19 cellular contexts compared by ENCODE assay signal in the genomic region with DNA sequence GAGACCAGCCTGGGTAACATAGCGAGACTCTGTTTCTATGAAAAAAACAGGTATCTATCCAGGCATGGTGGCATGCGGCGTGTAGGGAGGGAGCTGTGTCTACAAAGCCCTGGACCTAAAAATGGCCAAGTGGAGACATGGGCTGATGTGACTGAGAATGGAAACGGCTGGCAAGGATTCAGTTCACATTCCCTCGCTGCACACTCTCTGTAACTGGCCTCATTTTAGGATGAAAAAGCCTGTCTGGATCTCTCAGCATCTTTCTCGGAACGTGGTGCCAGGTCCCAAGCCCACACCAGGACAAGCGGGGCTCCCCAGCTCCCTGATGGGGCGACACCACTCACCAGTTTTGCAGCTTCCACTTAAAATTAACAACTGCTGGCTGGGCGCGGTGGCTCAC. TPM values are rescaled to one million over a fixed set of nuclear protein-coding genes. Genes with fewer than 3 reads are reported as not detected.
DNase-seq lines count a peak whose midpoint lies in the region; ATAC-seq and TF ChIP-seq lines count a peak whose summit lies in the region.
"Had no signal": no experiment of that assay in that cellular context is flagged by ENCODE, and none has a peak within 500 bp of the region (broad histone marks: within the 10 kb centered on the region; RNA-seq: fewer than 3 reads in every experiment).

No MANE protein-coding gene starts in this region.

- H3K27ac ChIP-seq in CD4-positive, CD25-positive, alpha-beta regulatory T cell (ENCODE audit: insufficient read depth, low read length, poor library complexity, severe bottlenecking), result no peak overlapping the region
- H3K27ac ChIP-seq in Panc1 (ENCODE audit: low read length) (peak overlapping the region; percentile 40), mesenchymal stem cell (ENCODE audit: low read length, poor library complexity, severe bottlenecking) (no peak overlapping the region)

- BruUV-seq in Panc1 (replicated peaks; lab: Mats Ljungman, UMichigan), result no TSS peak

- peak overlapping the region in 3 of 4 donors; percentile 16 to 41 (median 29) for H3K4me3 Mint-ChIP-seq in CD4-positive, CD25-positive, alpha-beta regulatory T cell
- no peak overlapping the region for H3K4me3 Mint-ChIP-seq in osteocyte (ENCODE audit: unreplicated experiment)
- H3K4me3 Mint-ChIP-seq in effector memory CD8-positive, alpha-beta T cell, result peak overlapping the region in 1 of 2 donors; percentile 27
- H3K4me3 Mint-ChIP-seq: GM23338 had no signal

- no peak overlapping the region for H3K4ac ChIP-seq in mesenchymal stem cell (ENCODE audit: low read depth in 1 of 2, low read length in 2 of 2)

- intact Hi-C loops in Panc1 (cut with micrococcal nuclease; ENCODE audit: unreplicated experiment), result no loop called here

- no peak overlapping the region for H3K27ac Mint-ChIP-seq in CD4-positive, CD25-positive, alpha-beta regulatory T cell
- H3K27ac Mint-ChIP-seq in osteocyte (ENCODE audit: unreplicated experiment), result peak overlapping the region; percentile 34
- no peak overlapping the region for H3K27ac Mint-ChIP-seq in effector memory CD8-positive, alpha-beta T cell
- H3K27ac Mint-ChIP-seq: GM23338 had no signal

- no peak overlapping the region for H2BK15ac ChIP-seq in mesenchymal stem cell (ENCODE audit: low read depth, poor library complexity, severe bottlenecking)

- no peak overlapping the region for H3K4me3 ChIP-seq in CD4-positive, CD25-positive, alpha-beta regulatory T cell (ENCODE audit: low read depth, low read length)
- no peak overlapping the region for H3K4me3 ChIP-seq in Panc1 (ENCODE audit: low read depth in 2 of 2, low read length in 2 of 2)
- H3K4me3 ChIP-seq in mesenchymal stem cell (ENCODE audit: insufficient read depth in 1 of 2, low read depth in 1 of 2, low read length in 2 of 2), result no peak overlapping the region
- H3K4me3 ChIP-seq: GM23338 had no signal

- peaks cover 0 to 20% (median 5%) of the 10 kb centered on the region in 4 donors for H3K4me1 Mint-ChIP-seq in CD4-positive, CD25-positive, alpha-beta regulatory T cell
- H3K4me1 Mint-ChIP-seq in osteocyte (ENCODE audit: unreplicated experiment), result peaks cover 37% of the 10 kb centered on the region
- peaks cover 9 to 15% of the 10 kb centered on the region in 2 donors for H3K4me1 Mint-ChIP-seq in effector memory CD8-positive, alpha-beta T cell (ENCODE audit: low read depth in 2 of 2)
- H3K4me1 Mint-ChIP-seq: GM23338 had no signal

- H2AK5ac ChIP-seq in mesenchymal stem cell (ENCODE audit: low read length, severe bottlenecking), result peak overlapping the region; percentile 7

- WGBS in mesenchymal stem cell, result 97% methylated on average over 11 of the region's 11 CpGs

- no peak overlapping the region for H2BK12ac ChIP-seq in mesenchymal stem cell (ENCODE audit: low read length in 2 of 2)

- TF ChIP-seq CTCF in Panc1 (IDR thresholded peaks at IDR 0.05) (no peak), osteocyte (IDR thresholded peaks at IDR 0.05) (no peak)

- no peak overlapping the region for H2BK120ac ChIP-seq in mesenchymal stem cell (ENCODE audit: low read depth, low read length)

- H3K18ac ChIP-seq in mesenchymal stem cell (ENCODE audit: low read depth in 1 of 2, low read length in 2 of 2), result no peak overlapping the region

- no peak overlapping the region for H4K8ac ChIP-seq in mesenchymal stem cell (ENCODE audit: low read length)

- H3K9me3 ChIP-seq in CD4-positive, CD25-positive, alpha-beta regulatory T cell (ENCODE audit: control insufficient read depth in 2 of 2, low read length in 2 of 2), result no peaks in the 10 kb centered on the region
- H3K9me3 ChIP-seq in Panc1 (ENCODE audit: control insufficient read depth, insufficient read depth, low read depth, low read length) (no peaks in the 10 kb centered on the region), mesenchymal stem cell (ENCODE audit: control insufficient read depth, low read length) (no peaks in the 10 kb centered on the region)
- H3K9me3 ChIP-seq: Caco-2, SK-N-SH had no signal

- no peak overlapping the region for H4K91ac ChIP-seq in mesenchymal stem cell (ENCODE audit: low read length)

- POLR2A ChIA-PET in Panc1 (lab: Charles Lee), result no interaction called here

- no peak overlapping the region for H2BK5ac ChIP-seq in mesenchymal stem cell (ENCODE audit: low read depth, low read length, poor library complexity, severe bottlenecking)

- no peaks in the 10 kb centered on the region for H3K36me3 ChIP-seq in CD4-positive, CD25-positive, alpha-beta regulatory T cell (ENCODE audit: control insufficient read depth, insufficient read depth, low read length)
- H3K36me3 ChIP-seq in Panc1 (ENCODE audit: control insufficient read depth, insufficient read depth, low read length) (no peaks in the 10 kb centered on the region), mesenchymal stem cell (ENCODE audit: control insufficient read depth in 1 of 2, insufficient read depth in 2 of 2, low read depth in 1 of 2, low read length in 2 of 2) (peaks cover 0 to 14% of the 10 kb centered on the region in 2 experiments)

- H3K36me3 Mint-ChIP-seq in CD4-positive, CD25-positive, alpha-beta regulatory T cell, result peaks cover 3% of the 10 kb centered on the region
- H3K36me3 Mint-ChIP-seq in osteocyte (ENCODE audit: unreplicated experiment), result no peaks in the 10 kb centered on the region
- no peaks in the 10 kb centered on the region for H3K36me3 Mint-ChIP-seq in effector memory CD8-positive, alpha-beta T cell (ENCODE audit: insufficient read depth)

- H3K4me1 ChIP-seq in CD4-positive, CD25-positive, alpha-beta regulatory T cell (ENCODE audit: control insufficient read depth, insufficient read depth, low read length, poor library complexity, severe bottlenecking), result peaks cover 30% of the 10 kb centered on the region
- peaks cover 40% of the 10 kb centered on the region for H3K4me1 ChIP-seq in Panc1 (ENCODE audit: control insufficient read depth, insufficient read depth, low read length)
- H3K4me1 ChIP-seq in mesenchymal stem cell (ENCODE audit: control insufficient read depth, insufficient read depth, low read depth, low read length), result peaks cover 49% of the 10 kb centered on the region
- H3K4me1 ChIP-seq: Caco-2 had no signal

- no peaks in the 10 kb centered on the region for H3K9me3 Mint-ChIP-seq in CD4-positive, CD25-positive, alpha-beta regulatory T cell
- no peaks in the 10 kb centered on the region for H3K9me3 Mint-ChIP-seq in osteocyte (ENCODE audit: unreplicated experiment)
- no peaks in the 10 kb centered on the region for H3K9me3 Mint-ChIP-seq in effector memory CD8-positive, alpha-beta T cell
- H3K9me3 Mint-ChIP-seq: GM23338 had no signal

- H3K27me3 Mint-ChIP-seq in CD4-positive, CD25-positive, alpha-beta regulatory T cell, result peaks cover 5% of the 10 kb centered on the region
- no peaks in the 10 kb centered on the region for H3K27me3 Mint-ChIP-seq in osteocyte (ENCODE audit: unreplicated experiment)
- H3K27me3 Mint-ChIP-seq in effector memory CD8-positive, alpha-beta T cell, result peaks cover 0 to 9% of the 10 kb centered on the region in 2 donors

- no peak overlapping the region for H2AFZ ChIP-seq in mesenchymal stem cell (ENCODE audit: low read depth, low read length)
- H2AFZ ChIP-seq: GM23338 had no signal

- CTCF ChIA-PET in Panc1 (lab: Charles Lee), result no interaction called here

- H3K27me3 ChIP-seq in CD4-positive, CD25-positive, alpha-beta regulatory T cell (ENCODE audit: control insufficient read depth, insufficient read depth, low read length), result no peaks in the 10 kb centered on the region
- H3K27me3 ChIP-seq in Panc1 (ENCODE audit: control insufficient read depth, insufficient read depth, low read length) (no peaks in the 10 kb centered on the region), mesenchymal stem cell (ENCODE audit: control insufficient read depth in 1 of 2, insufficient read depth in 1 of 2, low read length in 2 of 2) (no peaks in the 10 kb centered on the region)

- no peak overlapping the region for H3K9ac ChIP-seq in mesenchymal stem cell (ENCODE audit: low read length)
- H3K9ac ChIP-seq: SK-N-SH had no signal

- peaks cover 27% of the 10 kb centered on the region for H3K79me1 ChIP-seq in mesenchymal stem cell (replicated peaks; ENCODE audit: low read length, poor library complexity, severe bottlenecking)

- no peak overlapping the region for H3K23ac ChIP-seq in mesenchymal stem cell (ENCODE audit: low read length in 2 of 2)

- in situ Hi-C loops in Panc1 (cut with HindIII; ENCODE audit: low pct_unique_long_range_greater_than_20kb, low sequenced_read_pairs), result no loop called here

- H3K4me2 ChIP-seq in mesenchymal stem cell (ENCODE audit: low read length, poor library complexity, severe bottlenecking), result no peak overlapping the region
- H3K4me2 ChIP-seq: GM23338, SK-N-SH had no signal

- H3K14ac ChIP-seq in mesenchymal stem cell (ENCODE audit: low read length in 2 of 2), result no peak overlapping the region

- DNase-seq in CD4-positive, CD25-positive, alpha-beta regulatory T cell, result no peak
- no peak for DNase-seq in Panc1 (ENCODE audit: low read depth, low spot score)
- no peak for DNase-seq in mesenchymal stem cell
- no peak for DNase-seq in osteocyte (ENCODE audit: extremely low spot score, unreplicated experiment)
- DNase-seq in COLO668 (lab: John Stamatoyannopoulos, UW; ENCODE audit: unreplicated experiment), result no peak
- no peak for DNase-seq in effector memory CD8-positive, alpha-beta T cell
- DNase-seq in NCI-H1436 treated with DMSO at 0.1 percent for 48 hours (lab: John Stamatoyannopoulos, UW), result no peak
- DNase-seq: ACHN, Caco-2, NCI-H1105 treated with DMSO at 0.1 percent for 48 hours, NCI-H187, NCI-H2227 treated with DMSO at 0.1 percent for 48 hours, NCI-H510A treated with DMSO at 0.1 percent for 48 hours, NCI-H774, OCI-M1, SHP77 treated with DMSO at 0.1 percent for 48 hours, SK-N-SH had no signal

- ATAC-seq in CD4-positive, CD25-positive, alpha-beta regulatory T cell (ENCODE audit: low read depth in 2 of 2), result no peak
- ATAC-seq in Panc1, result no peak
- ATAC-seq in effector memory CD8-positive, alpha-beta T cell (replicated peaks), result no peak
- ATAC-seq: GM23338 had no signal

RNA-seq across cellular contexts. Expression of a gene that starts 13.4 kb away (rescaled TPM):
- total RNA-seq in CD4-positive, CD25-positive, alpha-beta regulatory T cell, result 27.3 TPM
- polyA plus RNA-seq in CD4-positive, CD25-positive, alpha-beta regulatory T cell, result 1 to 10 TPM; 4.7 to 7.2 (median 5.7) TPM
- total RNA-seq in Panc1 (2021; ENCODE audit: unreplicated experiment), result 9.2 TPM
- polyA plus RNA-seq in Panc1 (2012; ENCODE audit: insufficient read length), result 14.6 TPM
- polyA plus RNA-seq in mesenchymal stem cell (2013, experiment 1 of 2), result 7.1 TPM
- 7.2 TPM for polyA plus RNA-seq in mesenchymal stem cell (2013, experiment 2 of 2)
- total RNA-seq in osteocyte, result 20.0 and 21.5 TPM in 2 replicates

RNA-seq across cellular contexts. Expression of a gene that starts 13.7 kb away (rescaled TPM):
- total RNA-seq in CD4-positive, CD25-positive, alpha-beta regulatory T cell, result 3.8 TPM
- 1 to 10 TPM in 2 of 4 donors, under 1 TPM in 2; 0.83 to 3.3 (median 1.4) TPM for polyA plus RNA-seq in CD4-positive, CD25-positive, alpha-beta regulatory T cell
- total RNA-seq in Panc1 (2021; ENCODE audit: unreplicated experiment) (3.7 TPM), osteocyte (1.0 and 1.5 TPM in 2 replicates)
- polyA plus RNA-seq in Panc1 (2012; ENCODE audit: insufficient read length), result 5.5 TPM
- polyA plus RNA-seq in mesenchymal stem cell (2013, experiment 1 of 2), result 0.21 TPM
- polyA plus RNA-seq in mesenchymal stem cell (2013, experiment 2 of 2), result 0.14 TPM
- total RNA-seq: RPMI7951 had no signal

RNA-seq across cellular contexts. Expression of a gene that starts 31.6 kb away (rescaled TPM):
- not detected for total RNA-seq in CD4-positive, CD25-positive, alpha-beta regulatory T cell
- polyA plus RNA-seq in CD4-positive, CD25-positive, alpha-beta regulatory T cell, result not detected
- total RNA-seq in Panc1 (2021; ENCODE audit: unreplicated experiment) (3.9 TPM), osteocyte (0.16 and 0.24 TPM in 2 replicates)
- 4.2 TPM for polyA plus RNA-seq in Panc1 (2012; ENCODE audit: insufficient read length)
- 0.01 TPM for polyA plus RNA-seq in mesenchymal stem cell (2013, experiment 1 of 2)
- polyA plus RNA-seq in mesenchymal stem cell (2013, experiment 2 of 2), result 0.03 TPM
- total RNA-seq: RPMI7951 had no signal

RNA-seq across cellular contexts. Expression of a gene that starts 49.6 kb away (rescaled TPM):
- total RNA-seq in CD4-positive, CD25-positive, alpha-beta regulatory T cell, result 109 TPM
- 10 to 100 TPM in 2 of 4 donors, 1 to 10 TPM in 2; 9.3 to 14.5 (median 11.8) TPM for polyA plus RNA-seq in CD4-positive, CD25-positive, alpha-beta regulatory T cell
- total RNA-seq in Panc1 (2021; ENCODE audit: unreplicated experiment), result 40.0 TPM
- polyA plus RNA-seq in Panc1 (2012; ENCODE audit: insufficient read length), result 53.6 TPM
- 30.2 TPM for polyA plus RNA-seq in mesenchymal stem cell (2013, experiment 1 of 2)
- 30.0 TPM for polyA plus RNA-seq in mesenchymal stem cell (2013, experiment 2 of 2)
- 93.1 and 103 TPM in 2 replicates for total RNA-seq in osteocyte
